ENCODE assay signal across 23 cellular contexts in the genomic region with DNA sequence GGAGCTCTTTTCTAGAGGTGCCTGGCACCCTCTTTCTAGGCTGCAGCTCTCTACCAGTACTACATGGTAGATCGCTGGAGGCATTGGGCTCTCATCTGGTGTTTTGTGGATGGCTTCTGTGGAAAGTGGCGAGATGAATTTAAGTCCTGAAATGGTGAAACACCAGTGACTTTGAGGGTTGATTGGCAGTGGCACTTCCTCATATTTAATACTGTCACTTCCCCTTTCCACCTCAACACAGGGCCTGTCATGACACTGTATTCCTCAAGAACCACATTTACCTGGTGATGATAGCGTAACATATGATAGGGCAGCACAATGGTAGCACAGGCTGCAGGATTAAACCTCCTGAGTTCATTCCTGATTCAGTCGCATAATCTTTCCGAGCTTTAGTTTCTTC.
DNase-seq lines count a peak whose midpoint lies in the region; ATAC-seq and TF ChIP-seq lines count a peak whose summit lies in the region.
"Had no signal": no experiment of that assay in that cellular context is flagged by ENCODE, and none has a peak within 500 bp of the region (broad histone marks: within the 10 kb centered on the region; RNA-seq: fewer than 3 reads in every experiment).

No MANE protein-coding gene starts in this region.

- H3K4me3 Mint-ChIP-seq in stimulated activated memory B cell treated with anti-CD40 and anti-IgM and Interleukin-4, amounts not matched to agents 10 μg/mL and 1 μg/mL and 100 μg/mL, for 72 hours = peak overlapping the region; percentile 24
- no peak overlapping the region for H3K4me3 Mint-ChIP-seq in chondrocyte (ENCODE audit: unreplicated experiment)

- intact Hi-C loops in left ventricle myocardium superior (cut with micrococcal nuclease) (no loop called here), cardiac septum (cut with DNase I) (no loop called here)

- peak overlapping the region; percentile 80 for H3K27ac Mint-ChIP-seq in stimulated activated memory B cell treated with anti-CD40 and anti-IgM and Interleukin-4, amounts not matched to agents 10 μg/mL and 1 μg/mL and 100 μg/mL, for 72 hours
- H3K27ac Mint-ChIP-seq in chondrocyte (ENCODE audit: unreplicated experiment) = no peak overlapping the region

- no peak for TF ChIP-seq CTCF in chondrocyte (IDR thresholded peaks at IDR 0.05)

- H3K4me1 Mint-ChIP-seq in stimulated activated memory B cell treated with anti-CD40 and anti-IgM and Interleukin-4, amounts not matched to agents 10 μg/mL and 1 μg/mL and 100 μg/mL, for 72 hours = peaks cover 48% of the 10 kb centered on the region
- no peaks in the 10 kb centered on the region for H3K4me1 Mint-ChIP-seq in chondrocyte (ENCODE audit: low read depth)

- DNase-seq in MV-4-11 (lab: John Stamatoyannopoulos, UW) = peak; percentile 87
- peak; percentile 25 for DNase-seq in UCSD-AML1 (lab: John Stamatoyannopoulos, UW; ENCODE audit: unreplicated experiment)
- DNase-seq in left ventricle myocardium superior = no peak
- DNase-seq in chondrocyte (ENCODE audit: low spot score) = no peak
- no peak for DNase-seq in cardiac septum (ENCODE audit: low spot score)
- DNase-seq: activated naive CD4-positive, alpha-beta T cell treated with Interleukin-2 at 50 U/mL for 16 hours; activated T-cell treated with anti-CD3 and anti-CD28 coated beads, Interleukin-2, amount 50 U/mL, for 48 hours; amniotic stem cell; dermis blood vessel endothelial cell; HCEC 1CT; head of caudate nucleus; midbrain; NCI-H1105; NCI-H2081; NCI-H345; NK-92 treated with Interleukin-12 subunit alpha and Interleukin-12 subunit beta, amount 100 ng/mL, for 24 hours; right lobe of liver; SW 1271; trophoblast cell had no signal

- H3K9me3 Mint-ChIP-seq in stimulated activated memory B cell treated with anti-CD40 and anti-IgM and Interleukin-4, amounts not matched to agents 10 μg/mL and 1 μg/mL and 100 μg/mL, for 72 hours = peaks cover 3% of the 10 kb centered on the region
- no peaks in the 10 kb centered on the region for H3K9me3 Mint-ChIP-seq in chondrocyte (ENCODE audit: low read depth)

- peak; percentile 39 for ATAC-seq in GM21423 (IDR thresholded peaks at IDR 0.05; ENCODE audit: unreplicated experiment)
- ATAC-seq in stimulated activated memory B cell treated with anti-CD40 and anti-IgM and Interleukin-4, amounts not matched to agents 10 μg/mL and 1 μg/mL and 100 μg/mL, for 72 hours = peak; percentile 95
- no peak for ATAC-seq in left ventricle myocardium superior
- ATAC-seq in GM21390 (IDR thresholded peaks at IDR 0.05; ENCODE audit: unreplicated experiment) = no peak
- ATAC-seq: left lobe of liver had no signal

- no peaks in the 10 kb centered on the region for H3K27me3 Mint-ChIP-seq in stimulated activated memory B cell treated with anti-CD40 and anti-IgM and Interleukin-4, amounts not matched to agents 10 μg/mL and 1 μg/mL and 100 μg/mL, for 72 hours
- no peaks in the 10 kb centered on the region for H3K27me3 Mint-ChIP-seq in chondrocyte (ENCODE audit: low read depth)

- peaks cover 52% of the 10 kb centered on the region for H3K36me3 Mint-ChIP-seq in stimulated activated memory B cell treated with anti-CD40 and anti-IgM and Interleukin-4, amounts not matched to agents 10 μg/mL and 1 μg/mL and 100 μg/mL, for 72 hours
- peaks cover 13% of the 10 kb centered on the region for H3K36me3 Mint-ChIP-seq in chondrocyte (ENCODE audit: low read depth)

Comparison
In these comparisons a context has a peak if more than half of its experiments do, and no peak if none do; other contexts are left out.
1. ATAC-seq: peak in GM21423 (single experiment) and stimulated activated memory B cell treated with anti-CD40 and anti-IgM and Interleukin-4, amounts not matched to agents 10 μg/mL and 1 μg/mL and 100 μg/mL, for 72 hours (single experiment); none in left ventricle myocardium superior (single experiment) and GM21390 (single experiment).
2. DNase-seq: peak in MV-4-11 (single experiment) and UCSD-AML1 (single experiment); none in left ventricle myocardium superior (single experiment), chondrocyte (single experiment) and cardiac septum (single experiment).